In the genomic region with DNA sequence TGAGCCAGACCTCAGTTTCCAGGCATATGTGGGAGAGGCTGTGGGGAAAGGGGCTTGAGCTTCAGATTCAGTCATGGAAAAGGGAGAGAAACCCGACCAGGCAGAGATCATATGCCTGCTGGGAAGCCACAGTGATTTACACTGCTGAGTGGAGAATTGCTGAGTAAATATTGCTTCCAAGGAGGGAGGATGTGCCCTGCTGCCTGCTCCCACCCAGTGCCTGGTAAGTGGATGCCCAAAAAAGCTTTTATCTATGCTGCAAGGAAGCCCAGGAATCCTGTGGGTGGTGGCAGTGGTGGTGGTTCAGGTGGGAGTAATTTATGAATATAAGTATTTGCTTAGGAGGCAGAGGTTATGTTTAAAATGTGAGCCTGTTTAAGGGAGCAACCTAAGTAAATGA, we compare ENCODE assay signal across 12 cellular contexts. TPM values are rescaled to one million over a fixed set of nuclear protein-coding genes. Genes with fewer than 3 reads are reported as not detected.
A peak's percentile ranks its signal among the peaks of the same experiment; 100 is the strongest.
DNase-seq lines count a peak whose midpoint lies in the region; ATAC-seq and TF ChIP-seq lines count a peak whose summit lies in the region.
"Had no signal": no experiment of that assay in that cellular context is flagged by ENCODE, and none has a peak within 500 bp of the region (broad histone marks: within the 10 kb centered on the region; RNA-seq: fewer than 3 reads in every experiment).

No MANE protein-coding gene starts in this region.

- peaks cover 65% of the 10 kb centered on the region for H3K4me1 Mint-ChIP-seq in chondrocyte (ENCODE audit: low read depth)
- peaks cover 3% of the 10 kb centered on the region for H3K4me1 Mint-ChIP-seq in activated naive CD8-positive, alpha-beta T cell treated with anti-CD3 and anti-CD28 coated beads, Interleukin-2, amount 50 U/mL, for 24 hours
- H3K4me1 Mint-ChIP-seq: activated CD8-positive, alpha-beta memory T cell treated with anti-CD3 and anti-CD28 coated beads, Interleukin-2, amount 10 ng/mL, durations not matched to agents 7 days and 5 days had no signal

- peak; percentile 67 for DNase-seq in COR-L47 (lab: John Stamatoyannopoulos, UW)
- DNase-seq in NCI-H1092 treated with DMSO at 0.1 percent for 48 hours (lab: John Stamatoyannopoulos, UW): peak; percentile 62
- no peak for DNase-seq in chondrocyte (ENCODE audit: low spot score)
- peak; percentile 65 for DNase-seq in myocyte (ENCODE audit: low read depth)
- no peak for DNase-seq in NCI-H128 (lab: John Stamatoyannopoulos, UW; ENCODE audit: unreplicated experiment)
- no peak for DNase-seq in activated naive CD8-positive, alpha-beta T cell treated with anti-CD3 and anti-CD28 coated beads, Interleukin-2, amount 50 U/mL, for 24 hours
- DNase-seq in epidermal melanocyte (ENCODE audit: insufficient read length, low spot score): no peak
- no peak for DNase-seq in DMS114 treated with DMSO at 0.1 percent for 48 hours (lab: John Stamatoyannopoulos, UW; ENCODE audit: unreplicated experiment)
- DNase-seq: activated CD8-positive, alpha-beta memory T cell treated with anti-CD3 and anti-CD28 coated beads, Interleukin-2, amount 10 ng/mL, durations not matched to agents 7 days and 5 days; C1 segment of cervical spinal cord; NCI-H82; T-helper 2 cell had no signal

- no peak for ATAC-seq in activated naive CD8-positive, alpha-beta T cell treated with anti-CD3 and anti-CD28 coated beads, Interleukin-2, amount 50 U/mL, for 24 hours
- ATAC-seq: activated CD8-positive, alpha-beta memory T cell treated with anti-CD3 and anti-CD28 coated beads, Interleukin-2, amount 10 ng/mL, durations not matched to agents 7 days and 5 days had no signal

- TF ChIP-seq CTCF in chondrocyte (IDR thresholded peaks at IDR 0.05): no peak

- no peaks in the 10 kb centered on the region for H3K27me3 Mint-ChIP-seq in chondrocyte (ENCODE audit: low read depth)
- H3K27me3 Mint-ChIP-seq in activated naive CD8-positive, alpha-beta T cell treated with anti-CD3 and anti-CD28 coated beads, Interleukin-2, amount 50 U/mL, for 24 hours: no peaks in the 10 kb centered on the region
- H3K27me3 Mint-ChIP-seq: activated CD8-positive, alpha-beta memory T cell treated with anti-CD3 and anti-CD28 coated beads, Interleukin-2, amount 10 ng/mL, durations not matched to agents 7 days and 5 days had no signal

- no peaks in the 10 kb centered on the region for H3K36me3 Mint-ChIP-seq in chondrocyte (ENCODE audit: low read depth)
- no peaks in the 10 kb centered on the region for H3K36me3 Mint-ChIP-seq in activated naive CD8-positive, alpha-beta T cell treated with anti-CD3 and anti-CD28 coated beads, Interleukin-2, amount 50 U/mL, for 24 hours (ENCODE audit: low read depth)
- H3K36me3 Mint-ChIP-seq: activated CD8-positive, alpha-beta memory T cell treated with anti-CD3 and anti-CD28 coated beads, Interleukin-2, amount 10 ng/mL, durations not matched to agents 7 days and 5 days had no signal

- peak overlapping the region; percentile 85 for H3K27ac Mint-ChIP-seq in chondrocyte (ENCODE audit: unreplicated experiment)
- no peak overlapping the region for H3K27ac Mint-ChIP-seq in activated naive CD8-positive, alpha-beta T cell treated with anti-CD3 and anti-CD28 coated beads, Interleukin-2, amount 50 U/mL, for 24 hours
- H3K27ac Mint-ChIP-seq: activated CD8-positive, alpha-beta memory T cell treated with anti-CD3 and anti-CD28 coated beads, Interleukin-2, amount 10 ng/mL, durations not matched to agents 7 days and 5 days had no signal

- H3K4me3 Mint-ChIP-seq in chondrocyte (ENCODE audit: unreplicated experiment): no peak overlapping the region
- no peak overlapping the region for H3K4me3 Mint-ChIP-seq in activated naive CD8-positive, alpha-beta T cell treated with anti-CD3 and anti-CD28 coated beads, Interleukin-2, amount 50 U/mL, for 24 hours
- H3K4me3 Mint-ChIP-seq: activated CD8-positive, alpha-beta memory T cell treated with anti-CD3 and anti-CD28 coated beads, Interleukin-2, amount 10 ng/mL, durations not matched to agents 7 days and 5 days had no signal

- H3K9me3 Mint-ChIP-seq in chondrocyte (ENCODE audit: low read depth): no peaks in the 10 kb centered on the region
- no peaks in the 10 kb centered on the region for H3K9me3 Mint-ChIP-seq in activated naive CD8-positive, alpha-beta T cell treated with anti-CD3 and anti-CD28 coated beads, Interleukin-2, amount 50 U/mL, for 24 hours

RNA-seq across cellular contexts. Expression of a gene that starts 39.5 kb away (rescaled TPM):
- 22.7 to 25.4 TPM (median 23.7 TPM) in 3 replicates for total RNA-seq in chondrocyte
- total RNA-seq in myocyte: 8.8 and 9.8 TPM in 2 replicates
- 21.8 TPM for polyA plus RNA-seq in myocyte (2012)

Comparison
In these comparisons a context has a peak if more than half of its experiments do, and no peak if none do; other contexts are left out.
1. DNase-seq: peak in COR-L47 (single experiment), NCI-H1092 treated with DMSO at 0.1 percent for 48 hours (single experiment) and myocyte (single experiment); none in chondrocyte (single experiment), NCI-H128 (single experiment), activated naive CD8-positive, alpha-beta T cell treated with anti-CD3 and anti-CD28 coated beads, Interleukin-2, amount 50 U/mL, for 24 hours (single experiment), epidermal melanocyte (single experiment) and DMS114 treated with DMSO at 0.1 percent for 48 hours (single experiment).